2 cellular contexts compared by ENCODE assay signal in the genomic region with DNA sequence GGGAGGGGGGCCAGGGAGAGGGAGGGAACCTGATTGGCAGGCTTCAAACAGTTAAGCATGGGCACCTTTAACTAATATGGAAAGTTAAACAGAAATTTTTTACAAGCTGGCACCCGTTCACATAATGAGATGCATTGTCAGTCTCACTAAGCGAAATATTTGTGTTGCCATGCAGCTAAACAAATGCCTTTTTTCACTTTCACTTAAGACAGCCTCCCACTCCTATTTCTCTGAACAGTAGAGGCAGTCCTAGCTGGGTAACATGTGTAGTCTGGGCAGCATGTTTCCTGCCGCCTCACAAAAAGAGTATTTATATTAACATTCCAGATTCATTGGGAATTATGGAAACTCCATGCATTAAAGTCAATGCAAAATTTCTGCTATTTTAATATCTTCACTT.
TF ChIP-seq lines count a peak whose summit lies in the region.

No MANE protein-coding gene starts in this region.

TF ChIP-seq in IMR-90, 13 proteins besides CTCF, POLR2A, EP300 and RAD21:
- no peak for TF ChIP-seq FOS (IDR thresholded peaks at IDR 0.05; ENCODE audit: low read depth, low read length)
- no peak for TF ChIP-seq RFX5 (IDR thresholded peaks at IDR 0.05; ENCODE audit: low read depth, low read length)
- TF ChIP-seq RCOR1 (IDR thresholded peaks at IDR 0.05; ENCODE audit: insufficient replicate concordance, low read length): no peak
- TF ChIP-seq NFE2L2 (IDR thresholded peaks at IDR 0.05; ENCODE audit: low read depth, low read length): no peak
- TF ChIP-seq CEBPB (IDR thresholded peaks at IDR 0.05; ENCODE audit: low read depth, low read length): no peak
- no peak for TF ChIP-seq MAFK (IDR thresholded peaks at IDR 0.05; ENCODE audit: low read depth, low read length)
- TF ChIP-seq BHLHE40 (IDR thresholded peaks at IDR 0.05; ENCODE audit: low read depth, low read length): no peak
- no peak for TF ChIP-seq MXI1 (IDR thresholded peaks at IDR 0.05; ENCODE audit: borderline replicate concordance, low read depth, low read length)
- no peak for TF ChIP-seq SMC3 (IDR thresholded peaks at IDR 0.05; ENCODE audit: low read depth, low read length)
- TF ChIP-seq MAZ (IDR thresholded peaks at IDR 0.05; ENCODE audit: borderline replicate concordance, low read depth, low read length): no peak
- no peak for TF ChIP-seq USF2 (IDR thresholded peaks at IDR 0.05; ENCODE audit: low read depth, low read length)
- TF ChIP-seq CHD1 (IDR thresholded peaks at IDR 0.05; ENCODE audit: low read depth, low read length): no peak
- TF ChIP-seq ELK1 (IDR thresholded peaks at IDR 0.05; ENCODE audit: borderline replicate concordance, low read depth, low read length): no peak

TF ChIP-seq in GM12878, 131 proteins besides CTCF, POLR2A, EP300 and RAD21:
- TF ChIP-seq ZBTB4 (CRISPR knock-in tag; IDR thresholded peaks at IDR 0.05) (no peak), MEF2B (IDR thresholded peaks at IDR 0.05; ENCODE audit: partially characterized antibody, poor library complexity, severe bottlenecking) (no peak), PAX5 (IDR thresholded peaks at IDR 0.05; ENCODE audit: borderline replicate concordance, low read depth, low read length) (no peak), CBX3 (IDR thresholded peaks at IDR 0.05; ENCODE audit: borderline replicate concordance, low read depth) (no peak), RAD51 (IDR thresholded peaks at IDR 0.05) (no peak), ZZZ3 (IDR thresholded peaks at IDR 0.05; ENCODE audit: control insufficient read depth, insufficient read length, low read depth) (no peak)
- TF ChIP-seq, protein P1, sequence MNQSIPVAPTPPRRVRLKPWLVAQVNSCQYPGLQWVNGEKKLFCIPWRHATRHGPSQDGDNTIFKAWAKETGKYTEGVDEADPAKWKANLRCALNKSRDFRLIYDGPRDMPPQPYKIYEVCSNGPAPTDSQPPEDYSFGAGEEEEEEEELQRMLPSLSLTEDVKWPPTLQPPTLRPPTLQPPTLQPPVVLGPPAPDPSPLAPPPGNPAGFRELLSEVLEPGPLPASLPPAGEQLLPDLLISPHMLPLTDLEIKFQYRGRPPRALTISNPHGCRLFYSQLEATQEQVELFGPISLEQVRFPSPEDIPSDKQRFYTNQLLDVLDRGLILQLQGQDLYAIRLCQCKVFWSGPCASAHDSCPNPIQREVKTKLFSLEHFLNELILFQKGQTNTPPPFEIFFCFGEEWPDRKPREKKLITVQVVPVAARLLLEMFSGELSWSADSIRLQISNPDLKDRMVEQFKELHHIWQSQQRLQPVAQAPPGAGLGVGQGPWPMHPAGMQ (IDR thresholded peaks at IDR 0.05; ENCODE audit: borderline replicate concordance): no peak
- TF ChIP-seq, protein P2, sequence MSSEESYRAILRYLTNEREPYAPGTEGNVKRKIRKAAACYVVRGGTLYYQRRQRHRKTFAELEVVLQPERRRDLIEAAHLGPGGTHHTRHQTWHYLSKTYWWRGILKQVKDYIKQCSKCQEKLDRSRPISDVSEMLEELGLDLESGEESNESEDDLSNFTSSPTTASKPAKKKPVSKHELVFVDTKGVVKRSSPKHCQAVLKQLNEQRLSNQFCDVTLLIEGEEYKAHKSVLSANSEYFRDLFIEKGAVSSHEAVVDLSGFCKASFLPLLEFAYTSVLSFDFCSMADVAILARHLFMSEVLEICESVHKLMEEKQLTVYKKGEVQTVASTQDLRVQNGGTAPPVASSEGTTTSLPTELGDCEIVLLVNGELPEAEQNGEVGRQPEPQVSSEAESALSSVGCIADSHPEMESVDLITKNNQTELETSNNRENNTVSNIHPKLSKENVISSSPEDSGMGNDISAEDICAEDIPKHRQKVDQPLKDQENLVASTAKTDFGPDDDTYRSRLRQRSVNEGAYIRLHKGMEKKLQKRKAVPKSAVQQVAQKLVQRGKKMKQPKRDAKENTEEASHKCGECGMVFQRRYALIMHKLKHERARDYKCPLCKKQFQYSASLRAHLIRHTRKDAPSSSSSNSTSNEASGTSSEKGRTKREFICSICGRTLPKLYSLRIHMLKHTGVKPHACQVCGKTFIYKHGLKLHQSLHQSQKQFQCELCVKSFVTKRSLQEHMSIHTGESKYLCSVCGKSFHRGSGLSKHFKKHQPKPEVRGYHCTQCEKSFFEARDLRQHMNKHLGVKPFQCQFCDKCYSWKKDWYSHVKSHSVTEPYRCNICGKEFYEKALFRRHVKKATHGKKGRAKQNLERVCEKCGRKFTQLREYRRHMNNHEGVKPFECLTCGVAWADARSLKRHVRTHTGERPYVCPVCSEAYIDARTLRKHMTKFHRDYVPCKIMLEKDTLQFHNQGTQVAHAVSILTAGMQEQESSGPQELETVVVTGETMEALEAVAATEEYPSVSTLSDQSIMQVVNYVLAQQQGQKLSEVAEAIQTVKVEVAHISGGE (CRISPR knock-in tag; IDR thresholded peaks at IDR 0.05): no peak
